In the genomic region with DNA sequence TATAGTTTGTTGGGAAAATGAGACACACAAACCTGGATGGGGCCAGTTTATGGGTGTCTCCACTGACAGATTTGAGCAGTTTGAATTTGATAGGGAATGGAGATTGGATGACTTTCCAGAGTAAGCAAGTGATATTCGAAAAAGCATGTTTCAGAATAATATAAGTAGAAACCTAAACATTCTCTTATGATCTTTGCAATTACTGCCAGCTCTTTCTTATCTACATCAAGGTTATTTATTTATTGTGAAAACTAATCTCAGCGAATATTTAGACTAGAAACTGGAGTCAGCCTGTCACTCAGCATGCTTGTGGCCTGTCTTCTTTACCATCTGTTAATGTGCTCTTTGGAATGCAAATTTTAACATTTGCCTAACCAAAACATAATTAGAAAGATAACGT, we compare ENCODE assay signal across 33 cellular contexts.
"Had no signal": no experiment of that assay in that cellular context is flagged by ENCODE, and none has a peak within 500 bp of the region (broad histone marks: within the 10 kb centered on the region; RNA-seq: fewer than 3 reads in every experiment).

No MANE protein-coding gene starts in this region.

- H3K27ac ChIP-seq: ascending aorta, breast epithelium, cardiac muscle cell, epithelial cell of prostate, esophagus squamous epithelium, gastroesophageal sphincter had no signal

- H3K9me3 ChIP-seq: ascending aorta, breast epithelium, esophagus squamous epithelium, gastroesophageal sphincter had no signal

- H3K36me3 Mint-ChIP-seq: activated CD4-positive, alpha-beta memory T cell treated with anti-CD3 and anti-CD28 coated beads for 36 hours; activated CD8-positive, alpha-beta memory T cell treated with anti-CD3 and anti-CD28 coated beads, Interleukin-2, amount 10 ng/mL, durations not matched to agents 7 days and 5 days; activated naive CD4-positive, alpha-beta T cell treated with anti-CD3 and anti-CD28 coated beads, Interleukin-2, amount 50 U/mL, for 24 hours; activated naive CD8-positive, alpha-beta T cell treated with anti-CD3 and anti-CD28 coated beads, Interleukin-2, amount 10 ng/mL, durations not matched to agents 7 days and 5 days; brain had no signal

- H3K4me1 ChIP-seq: ascending aorta, breast epithelium, esophagus squamous epithelium, gastroesophageal sphincter had no signal

- H3K9me3 Mint-ChIP-seq: activated CD4-positive, alpha-beta memory T cell treated with anti-CD3 and anti-CD28 coated beads for 36 hours; activated CD4-positive, alpha-beta T cell treated with anti-CD3 and anti-CD28 coated beads, Interleukin-2, amount 10 ng/mL, durations not matched to agents 24 days and 14 days; activated naive CD4-positive, alpha-beta T cell treated with anti-CD3 and anti-CD28 coated beads for 36 hours; activated naive CD4-positive, alpha-beta T cell treated with anti-CD3 and anti-CD28 coated beads, Interleukin-2, amount 50 U/mL, for 24 hours; activated naive CD8-positive, alpha-beta T cell treated with anti-CD3 and anti-CD28 coated beads, Interleukin-2, amount 10 ng/mL, durations not matched to agents 7 days and 5 days; activated T-helper 1 cell treated with anti-CD3 and anti-CD28 coated beads, Interleukin-12 subunit alpha, Interleukin-12 subunit beta, Interleukin-2, Interleukin-4 antibody, amounts not matched to agents 30 ng/mL and 10 ng/mL and 1 ng/mL, durations not matched to agents 14 hours and 24 hours and 36 hours; activated T-helper 2 cell treated with anti-CD3 and anti-CD28 coated beads, Interferon-gamma antibody, Interleukin-2, Interleukin-4, amounts not matched to agents 10 μg/mL and 5 μg/mL and 100 μg/mL, durations not matched to agents 14 hours and 24 hours and 36 hours; brain had no signal

- H3K27me3 ChIP-seq: ascending aorta, breast epithelium, cardiac muscle cell, esophagus squamous epithelium, gastroesophageal sphincter had no signal

- FAIRE-seq: colon, endometrium, endothelial cell of umbilical vein had no signal

- DNase-seq: activated CD4-positive, alpha-beta memory T cell treated with anti-CD3 and anti-CD28 coated beads for 36 hours; activated CD4-positive, alpha-beta T cell treated with anti-CD3 and anti-CD28 coated beads for 36 hours; activated CD4-positive, alpha-beta T cell treated with anti-CD3 and anti-CD28 coated beads, Interleukin-2, amount 10 ng/mL, durations not matched to agents 24 days and 14 days; activated CD4-positive, CD25-positive, alpha-beta regulatory T cell; activated CD4-positive, CD25-positive, alpha-beta regulatory T cell treated with anti-CD3 and anti-CD28 coated beads, Interleukin-2, amount 50 U/mL, for 72 hours; activated CD8-positive, alpha-beta memory T cell treated with anti-CD3 and anti-CD28 coated beads, Interleukin-2, amount 10 ng/mL, durations not matched to agents 7 days and 5 days; activated CD8-positive, alpha-beta memory T cell treated with anti-CD3 and anti-CD28 coated beads, Interleukin-2, amount 50 U/mL, for 4 hours; activated CD8-positive, alpha-beta T cell treated with anti-CD3 and anti-CD28 coated beads, Interleukin-2, amount 10 ng/mL, durations not matched to agents 7 days and 5 days; activated effector memory CD4-positive, alpha-beta T cell treated with anti-CD3 and anti-CD28 coated beads, Interleukin-2, amount 50 U/mL, for 16 hours; activated naive CD4-positive, alpha-beta T cell treated with anti-CD3 and anti-CD28 coated beads for 36 hours; activated naive CD8-positive, alpha-beta T cell treated with anti-CD3 and anti-CD28 coated beads, Interleukin-2, amount 10 ng/mL, durations not matched to agents 7 days and 5 days; activated T-cell treated with anti-CD3 and anti-CD28 coated beads, Interleukin-2, amount 50 U/mL, for 1 hour; activated T-cell treated with anti-CD3 and anti-CD28 coated beads, Interleukin-2, amount 50 U/mL, for 48 hours; central memory CD4-positive, alpha-beta T cell; cortex of kidney; dermis blood vessel endothelial cell; effector CD8-positive, alpha-beta T cell; esophagus squamous epithelium; foreskin melanocyte; head of caudate nucleus; T-helper 2 cell had no signal

- H3K4me3 ChIP-seq: ascending aorta, breast epithelium, cardiac muscle cell, esophagus squamous epithelium, gastroesophageal sphincter had no signal

- H3K4me3 Mint-ChIP-seq: activated CD4-positive, alpha-beta memory T cell treated with anti-CD3 and anti-CD28 coated beads for 36 hours; activated CD4-positive, alpha-beta T cell treated with anti-CD3 and anti-CD28 coated beads for 36 hours; activated CD4-positive, alpha-beta T cell treated with anti-CD3 and anti-CD28 coated beads, Interleukin-2, amount 10 ng/mL, durations not matched to agents 24 days and 14 days; activated CD8-positive, alpha-beta memory T cell treated with anti-CD3 and anti-CD28 coated beads, Interleukin-2, amount 10 ng/mL, durations not matched to agents 7 days and 5 days; activated CD8-positive, alpha-beta T cell treated with anti-CD3 and anti-CD28 coated beads, Interleukin-2, amount 10 ng/mL, durations not matched to agents 7 days and 5 days; activated naive CD4-positive, alpha-beta T cell treated with anti-CD3 and anti-CD28 coated beads for 36 hours; activated naive CD4-positive, alpha-beta T cell treated with anti-CD3 and anti-CD28 coated beads, Interleukin-2, amount 50 U/mL, for 24 hours; activated naive CD8-positive, alpha-beta T cell treated with anti-CD3 and anti-CD28 coated beads, Interleukin-2, amount 10 ng/mL, durations not matched to agents 7 days and 5 days; activated T-helper 1 cell treated with anti-CD3 and anti-CD28 coated beads, Interleukin-12 subunit alpha, Interleukin-12 subunit beta, Interleukin-2, Interleukin-4 antibody, amounts not matched to agents 30 ng/mL and 10 ng/mL and 1 ng/mL, durations not matched to agents 14 hours and 24 hours and 36 hours; brain had no signal

- ATAC-seq: activated CD4-positive, alpha-beta T cell treated with anti-CD3 and anti-CD28 coated beads for 36 hours; activated CD8-positive, alpha-beta memory T cell treated with anti-CD3 and anti-CD28 coated beads, Interleukin-2, amount 10 ng/mL, durations not matched to agents 7 days and 5 days; activated CD8-positive, alpha-beta T cell treated with anti-CD3 and anti-CD28 coated beads, Interleukin-2, amount 10 ng/mL, durations not matched to agents 7 days and 5 days; gastroesophageal sphincter had no signal

- H3K4me1 Mint-ChIP-seq: activated CD4-positive, alpha-beta T cell treated with anti-CD3 and anti-CD28 coated beads for 36 hours; activated CD4-positive, alpha-beta T cell treated with anti-CD3 and anti-CD28 coated beads, Interleukin-2, amount 10 ng/mL, durations not matched to agents 24 days and 14 days; activated CD8-positive, alpha-beta memory T cell treated with anti-CD3 and anti-CD28 coated beads, Interleukin-2, amount 10 ng/mL, durations not matched to agents 7 days and 5 days; activated naive CD4-positive, alpha-beta T cell treated with anti-CD3 and anti-CD28 coated beads, Interleukin-2, amount 50 U/mL, for 24 hours; activated naive CD8-positive, alpha-beta T cell treated with anti-CD3 and anti-CD28 coated beads, Interleukin-2, amount 10 ng/mL, durations not matched to agents 7 days and 5 days had no signal

- H3K36me3 ChIP-seq: ascending aorta, breast epithelium, cardiac muscle cell, esophagus squamous epithelium, gastroesophageal sphincter had no signal

- H3K27ac Mint-ChIP-seq: activated CD4-positive, alpha-beta memory T cell treated with anti-CD3 and anti-CD28 coated beads for 36 hours; activated CD4-positive, alpha-beta T cell treated with anti-CD3 and anti-CD28 coated beads for 36 hours; activated CD4-positive, alpha-beta T cell treated with anti-CD3 and anti-CD28 coated beads, Interleukin-2, amount 10 ng/mL, durations not matched to agents 24 days and 14 days; activated CD8-positive, alpha-beta memory T cell treated with anti-CD3 and anti-CD28 coated beads, Interleukin-2, amount 10 ng/mL, durations not matched to agents 7 days and 5 days; activated CD8-positive, alpha-beta T cell treated with anti-CD3 and anti-CD28 coated beads, Interleukin-2, amount 10 ng/mL, durations not matched to agents 7 days and 5 days; activated naive CD4-positive, alpha-beta T cell treated with anti-CD3 and anti-CD28 coated beads for 36 hours; activated naive CD4-positive, alpha-beta T cell treated with anti-CD3 and anti-CD28 coated beads, Interleukin-2, amount 50 U/mL, for 24 hours; activated naive CD8-positive, alpha-beta T cell treated with anti-CD3 and anti-CD28 coated beads, Interleukin-2, amount 10 ng/mL, durations not matched to agents 7 days and 5 days; activated T-helper 1 cell treated with anti-CD3 and anti-CD28 coated beads, Interleukin-12 subunit alpha, Interleukin-12 subunit beta, Interleukin-2, Interleukin-4 antibody, amounts not matched to agents 30 ng/mL and 10 ng/mL and 1 ng/mL, durations not matched to agents 14 hours and 24 hours and 36 hours; activated T-helper 2 cell treated with anti-CD3 and anti-CD28 coated beads, Interferon-gamma antibody, Interleukin-2, Interleukin-4, amounts not matched to agents 10 μg/mL and 5 μg/mL and 100 μg/mL, durations not matched to agents 14 hours and 24 hours and 36 hours had no signal
